In genomic region chr16:11962457-11962856, GRCh38 we compare ENCODE assay signal across 13 cellular contexts. TPM values are rescaled to one million over a fixed set of nuclear protein-coding genes. Genes with fewer than 3 reads are reported as not detected.
A peak's percentile ranks its signal among the peaks of the same experiment; 100 is the strongest.
DNase-seq lines count a peak whose midpoint lies in the region; ATAC-seq, FAIRE-seq and TF ChIP-seq lines count a peak whose summit lies in the region.
"Not testable (repeated sequence)": the region's sequence is repeated elsewhere in the genome, so short reads cannot be mapped to it uniquely, and the experiment has no call there.
"Had no signal": no experiment of that assay in that cellular context is flagged by ENCODE, and none has a peak within 500 bp of the region (broad histone marks: within the 10 kb centered on the region; RNA-seq: fewer than 3 reads in every experiment).

No MANE protein-coding gene starts in this region.

- not testable (repeated sequence) for H3K27me3 Mint-ChIP-seq in T-helper 17 cell

- not testable (repeated sequence) for H3K4me1 Mint-ChIP-seq in T-helper 17 cell

- not testable (repeated sequence) for H4K20me1 ChIP-seq in KMS-11 (ENCODE audit: insufficient read depth); K562 (replicated peaks; ENCODE audit: control insufficient read depth, insufficient read depth, low read length)

- peak overlapping the region; percentile 89 for H3K4me2 ChIP-seq in KMS-11
- not testable (repeated sequence) for H3K4me2 ChIP-seq in K562 (ENCODE audit: insufficient read depth, low read length)

- TF ChIP-seq EP300 in K562 (IDR thresholded peaks at IDR 0.05; ENCODE audit: low read length), result not testable (repeated sequence)

- H3K36me3 Mint-ChIP-seq in T-helper 17 cell (ENCODE audit: low read depth), result not testable (repeated sequence)

- H3K9me3 ChIP-seq in T-helper 17 cell (ENCODE audit: control insufficient read depth, low read length, poor library complexity, severe bottlenecking); K562 (replicated peaks; ENCODE audit: control insufficient read depth, insufficient read depth, low read depth, low read length): not testable (repeated sequence)

- not testable (repeated sequence) for ATAC-seq in T-helper 17 cell, K562

- not testable (repeated sequence) for H3K36me3 ChIP-seq in KMS-11 (ENCODE audit: insufficient read depth); K562 (ENCODE audit: control insufficient read depth, insufficient read depth, low read length)

- not testable (repeated sequence) for TF ChIP-seq RAD21 in K562 (CRISPR knock-in tag; conservative IDR thresholded peaks at IDR 0.05 in 1 of 2, IDR thresholded peaks at IDR 0.05 in 1 of 2)

- not testable (repeated sequence) for BruUV-seq in K562 (replicated peaks; lab: Mats Ljungman, UMichigan)

- WGBS in K562 (ENCODE audit: insufficient coverage, low coverage, missing lambda C conversion rate), result 49% methylated on average over 4 of the region's 5 CpGs

- not testable (repeated sequence) for H3K9ac ChIP-seq in KMS-11; K562 (ENCODE audit: insufficient read depth in 1 of 2, low read depth in 2 of 2, low read length in 2 of 2)

- DNase-seq in MV-4-11 (lab: John Stamatoyannopoulos, UW) (peak; percentile 7), NOMO-1 treated with dmso at 0.1 percent for 144 hours (lab: John Stamatoyannopoulos, UW; ENCODE audit: unreplicated experiment) (peak; percentile 37), OCI-M1 (lab: John Stamatoyannopoulos, UW) (peak; percentile 46), posterior vena cava (ENCODE audit: low spot score) (peak; percentile 37)
- DNase-seq in T-helper 17 cell; K562 (ENCODE audit: extremely low read depth in 1 of 4, low spot score in 3 of 4): not testable (repeated sequence)

- in situ Hi-C loops in K562 (cut with MboI), result not testable (repeated sequence)

- not testable (repeated sequence) for H3K9me1 ChIP-seq in K562 (ENCODE audit: control insufficient read depth, insufficient read depth, low read length)

- peaks cover 38% of the 10 kb centered on the region for H3K79me2 ChIP-seq in KMS-11 (ENCODE audit: insufficient read depth, low read depth)
- H3K79me2 ChIP-seq in K562 (ENCODE audit: control insufficient read depth, insufficient read depth, low read length), result not testable (repeated sequence)

- H3K27ac Mint-ChIP-seq in T-helper 17 cell, result not testable (repeated sequence)

- H3K4me3 Mint-ChIP-seq in T-helper 17 cell, result peak overlapping the region; percentile 25

- H3K27me3 ChIP-seq in KMS-11 (ENCODE audit: insufficient read depth, low read depth); K562 (ENCODE audit: control insufficient read depth in 2 of 2, insufficient read depth in 2 of 2, low read length in 2 of 2): not testable (repeated sequence)

- CTCF ChIA-PET in K562 (lab: Yijun Ruan, JAX; ENCODE audit: low intra/inter-chr PET ratio), result interaction anchor here (0.7 kb wide), 1 partner anchor 106 kb away, joined by 5 read pairs; no protein-coding TSS in a partner anchor

- intact Hi-C loops in K562 (cut with micrococcal nuclease); posterior vena cava (cut with DNase I): not testable (repeated sequence)

- not testable (repeated sequence) for H3K4me3 ChIP-seq in KMS-11 (IDR thresholded peaks at IDR 0.05; ENCODE audit: insufficient read depth, low read depth, low read length); K562

- TF ChIP-seq POLR2A in K562 (conservative IDR thresholded peaks at IDR 0.05), result not testable (repeated sequence)

- not testable (repeated sequence) for H2AFZ ChIP-seq in KMS-11 (ENCODE audit: low read depth); K562 (ENCODE audit: low read depth, low read length)

- not testable (repeated sequence) for TF ChIP-seq CTCF in KMS-11 (conservative IDR thresholded peaks at IDR 0.05; ENCODE audit: low read depth, low read length); K562 (IDR thresholded peaks at IDR 0.05 in 2 of 3, conservative IDR thresholded peaks at IDR 0.05 in 1 of 3; ENCODE audit: insufficient read depth in 2 of 3, low read depth in 1 of 3, low read length in 3 of 3)

- POLR2A ChIA-PET in K562 (lab: Yijun Ruan, JAX), result not testable (repeated sequence)

- FAIRE-seq in K562 (lab: Jason Lieb, UNC), result not testable (repeated sequence)

- H3K4me1 ChIP-seq in KMS-11 (ENCODE audit: low read depth, poor library complexity, severe bottlenecking) (peaks cover 64% of the 10 kb centered on the region), K562 (replicated peaks in 1 of 2; ENCODE audit: control insufficient read depth in 2 of 2, insufficient read depth in 2 of 2, low read length in 2 of 2) (peaks cover 0 to 12% of the 10 kb centered on the region in 2 experiments; a peak in 2 of 5 replicates)

- peak overlapping the region; percentile 95 for H3K27ac ChIP-seq in KMS-11
- not testable (repeated sequence) for H3K27ac ChIP-seq in K562 (ENCODE audit: extremely low read depth, low read depth, low read length)

RNA-seq across cellular contexts. Expression of gene TNFRSF17, which starts 2.6 kb away (rescaled TPM):
- total RNA-seq in T-helper 17 cell (under 1 TPM in 1 of 2 donors, not detected in 1; 0.45 TPM), K562 (2014; rRNA removed) (not detected in 2 replicates), K562 (2014; rRNA removed; fragmentation: Illumina TruSeq; extraction: Trizol) (not detected in 2 replicates), K562 (2015; rRNA removed; fragmentation: Illumina TruSeq; extraction: Trizol) (not detected in 2 replicates), K562 (2021) (not detected in 2 replicates), posterior vena cava (not detected)
- total RNA-seq in K562 (2011; cell fraction: chromatin; rRNA removed; ENCODE audit: low replicate concordance), result not detected in 2 replicates
- total RNA-seq in K562 (2011; cell fraction: nucleolus; rRNA removed), result not detected in 2 replicates
- total RNA-seq in K562 (2011; cell fraction: nucleoplasm; rRNA removed), result not detected in 2 replicates
- polyA plus RNA-seq in K562 (2011; rRNA removed) (not detected in 2 replicates), K562 (2014; fragmentation: Illumina TruSeq; extraction: Trizol) (not detected in 2 replicates), K562 (2014; fragmentation: Nextera tagmentation; extraction: Ambion mirVana) (not detected), K562 (2014; rRNA removed) (not detected in 2 replicates)
- not detected in 2 replicates for polyA plus RNA-seq in K562 (2011; cell fraction: cytosol; rRNA removed)
- polyA plus RNA-seq in K562 (2011; cell fraction: nucleus; rRNA removed), result not detected in 2 replicates
- not detected in 2 replicates for polyA plus RNA-seq in K562 (2012)
- not detected in 2 replicates for polyA minus RNA-seq in K562 (2011; rRNA and poly(A)+ RNA removed)
- polyA minus RNA-seq in K562 (2011; cell fraction: cytosol; rRNA and poly(A)+ RNA removed), result not detected in 2 replicates
- not detected in 2 replicates for polyA minus RNA-seq in K562 (2011; cell fraction: nucleus; rRNA and poly(A)+ RNA removed)
- total RNA-seq: Caco-2; CD4-positive, alpha-beta T cell; Daoy; GM23338; HT-29 had no signal
- polyA plus RNA-seq: BJ, GM23338 had no signal

RNA-seq across cellular contexts. Expression of gene SNX29, which starts 14.1 kb away (rescaled TPM):
- total RNA-seq in T-helper 17 cell (10 to 100 TPM; 31.0 to 33.3 TPM), K562 (2014; rRNA removed) (4.5 and 8.3 TPM in 2 replicates), K562 (2014; rRNA removed; fragmentation: Illumina TruSeq; extraction: Trizol) (4.8 and 5.4 TPM in 2 replicates), K562 (2015; rRNA removed; fragmentation: Illumina TruSeq; extraction: Trizol) (6.9 and 7.2 TPM in 2 replicates), K562 (2021) (10.2 and 12.8 TPM in 2 replicates), posterior vena cava (10 to 100 TPM; 39.7 to 46.3 TPM)
- total RNA-seq in K562 (2011; cell fraction: chromatin; rRNA removed; ENCODE audit: low replicate concordance), result 65.5 and 121 TPM in 2 replicates
- total RNA-seq in K562 (2011; cell fraction: nucleolus; rRNA removed), result 41.4 and 46.6 TPM in 2 replicates
- 50.2 and 55.7 TPM in 2 replicates for total RNA-seq in K562 (2011; cell fraction: nucleoplasm; rRNA removed)
- polyA plus RNA-seq in K562 (2011; rRNA removed) (4.8 and 6.5 TPM in 2 replicates), K562 (2014; fragmentation: Illumina TruSeq; extraction: Trizol) (4.8 TPM in 2 replicates), K562 (2014; fragmentation: Nextera tagmentation; extraction: Ambion mirVana) (1 to 10 TPM; 1.5 to 5.5 TPM), K562 (2014; rRNA removed) (3.7 and 4.1 TPM in 2 replicates)
- 3.0 and 4.4 TPM in 2 replicates for polyA plus RNA-seq in K562 (2011; cell fraction: cytosol; rRNA removed)
- polyA plus RNA-seq in K562 (2011; cell fraction: nucleus; rRNA removed), result 3.4 and 6.4 TPM in 2 replicates
- polyA plus RNA-seq in K562 (2012), result 7.0 and 8.2 TPM in 2 replicates
- 13.4 and 13.6 TPM in 2 replicates for polyA minus RNA-seq in K562 (2011; rRNA and poly(A)+ RNA removed)
- 7.3 and 9.1 TPM in 2 replicates for polyA minus RNA-seq in K562 (2011; cell fraction: cytosol; rRNA and poly(A)+ RNA removed)
- 12.8 and 26.5 TPM in 2 replicates for polyA minus RNA-seq in K562 (2011; cell fraction: nucleus; rRNA and poly(A)+ RNA removed)

RNA-seq across cellular contexts. Expression of gene NPIPB2, which starts 20.6 kb away (rescaled TPM):
- 10 to 100 TPM; 13.6 to 19.1 TPM for total RNA-seq in T-helper 17 cell
- total RNA-seq in K562 (2011; cell fraction: chromatin; rRNA removed; ENCODE audit: low replicate concordance), result 60.6 and 96.4 TPM in 2 replicates
- 14.0 and 22.1 TPM in 2 replicates for total RNA-seq in K562 (2011; cell fraction: nucleolus; rRNA removed)
- 23.3 and 36.0 TPM in 2 replicates for total RNA-seq in K562 (2011; cell fraction: nucleoplasm; rRNA removed)
- total RNA-seq in K562 (2014; rRNA removed), result 0.86 and 1.4 TPM in 2 replicates
- total RNA-seq in K562 (2014; rRNA removed; fragmentation: Illumina TruSeq; extraction: Trizol), result 1.8 and 1.9 TPM in 2 replicates
- total RNA-seq in K562 (2015; rRNA removed; fragmentation: Illumina TruSeq; extraction: Trizol), result 2.9 and 3.4 TPM in 2 replicates
- total RNA-seq in K562 (2021), result 2.9 and 4.1 TPM in 2 replicates
- polyA plus RNA-seq in K562 (2011; rRNA removed), result 1.0 and 1.9 TPM in 2 replicates
- 0.39 and 1.7 TPM in 2 replicates for polyA plus RNA-seq in K562 (2011; cell fraction: cytosol; rRNA removed)
- polyA plus RNA-seq in K562 (2011; cell fraction: nucleus; rRNA removed), result 16.3 and 24.2 TPM in 2 replicates
- polyA plus RNA-seq in K562 (2012), result 2.3 and 4.0 TPM in 2 replicates
- 0.58 and 0.91 TPM in 2 replicates for polyA plus RNA-seq in K562 (2014; fragmentation: Illumina TruSeq; extraction: Trizol)
- under 1 TPM in 1 of 2 experiments, not detected in 1; 0.21 TPM for polyA plus RNA-seq in K562 (2014; fragmentation: Nextera tagmentation; extraction: Ambion mirVana)
- polyA plus RNA-seq in K562 (2014; rRNA removed), result 1.9 and 3.6 TPM in 2 replicates
- polyA minus RNA-seq in K562 (2011; rRNA and poly(A)+ RNA removed), result 6.6 and 7.1 TPM in 2 replicates
- 1.9 and 2.8 TPM in 2 replicates for polyA minus RNA-seq in K562 (2011; cell fraction: cytosol; rRNA and poly(A)+ RNA removed)
- polyA minus RNA-seq in K562 (2011; cell fraction: nucleus; rRNA and poly(A)+ RNA removed), result 7.0 and 9.3 TPM in 2 replicates
- total RNA-seq in posterior vena cava, result 10 to 100 TPM in 1 of 2 donors, 1 to 10 TPM in 1; 5.1 to 10.3 TPM
- total RNA-seq: Daoy had no signal

RNA-seq across cellular contexts. Expression of gene GSPT1, which starts 46.7 kb away (rescaled TPM):
- total RNA-seq in T-helper 17 cell (100 to 1,000 TPM; 161 to 203 TPM), K562 (2014; rRNA removed) (107 TPM in 2 replicates), K562 (2014; rRNA removed; fragmentation: Illumina TruSeq; extraction: Trizol) (151 and 161 TPM in 2 replicates), K562 (2015; rRNA removed; fragmentation: Illumina TruSeq; extraction: Trizol) (147 and 148 TPM in 2 replicates), K562 (2021) (210 and 219 TPM in 2 replicates), posterior vena cava (10 to 100 TPM; 76.2 to 77.2 TPM)
- 57.0 and 199 TPM in 2 replicates for total RNA-seq in K562 (2011; cell fraction: chromatin; rRNA removed; ENCODE audit: low replicate concordance)
- total RNA-seq in K562 (2011; cell fraction: nucleolus; rRNA removed), result 38.0 and 40.4 TPM in 2 replicates
- total RNA-seq in K562 (2011; cell fraction: nucleoplasm; rRNA removed), result 65.7 and 69.3 TPM in 2 replicates
- polyA plus RNA-seq in K562 (2011; rRNA removed) (126 and 162 TPM in 2 replicates), K562 (2014; fragmentation: Illumina TruSeq; extraction: Trizol) (219 and 269 TPM in 2 replicates), K562 (2014; fragmentation: Nextera tagmentation; extraction: Ambion mirVana) (10 to 100 TPM; 63.8 to 75.0 TPM), K562 (2014; rRNA removed) (111 and 132 TPM in 2 replicates)
- 34.0 and 61.3 TPM in 2 replicates for polyA plus RNA-seq in K562 (2011; cell fraction: cytosol; rRNA removed)
- polyA plus RNA-seq in K562 (2011; cell fraction: nucleus; rRNA removed), result 44.0 and 62.3 TPM in 2 replicates
- 105 and 133 TPM in 2 replicates for polyA plus RNA-seq in K562 (2012)
- polyA minus RNA-seq in K562 (2011; rRNA and poly(A)+ RNA removed), result 195 and 213 TPM in 2 replicates
- polyA minus RNA-seq in K562 (2011; cell fraction: cytosol; rRNA and poly(A)+ RNA removed), result 105 and 141 TPM in 2 replicates
- 21.4 and 47.9 TPM in 2 replicates for polyA minus RNA-seq in K562 (2011; cell fraction: nucleus; rRNA and poly(A)+ RNA removed)
